In the genomic region with DNA sequence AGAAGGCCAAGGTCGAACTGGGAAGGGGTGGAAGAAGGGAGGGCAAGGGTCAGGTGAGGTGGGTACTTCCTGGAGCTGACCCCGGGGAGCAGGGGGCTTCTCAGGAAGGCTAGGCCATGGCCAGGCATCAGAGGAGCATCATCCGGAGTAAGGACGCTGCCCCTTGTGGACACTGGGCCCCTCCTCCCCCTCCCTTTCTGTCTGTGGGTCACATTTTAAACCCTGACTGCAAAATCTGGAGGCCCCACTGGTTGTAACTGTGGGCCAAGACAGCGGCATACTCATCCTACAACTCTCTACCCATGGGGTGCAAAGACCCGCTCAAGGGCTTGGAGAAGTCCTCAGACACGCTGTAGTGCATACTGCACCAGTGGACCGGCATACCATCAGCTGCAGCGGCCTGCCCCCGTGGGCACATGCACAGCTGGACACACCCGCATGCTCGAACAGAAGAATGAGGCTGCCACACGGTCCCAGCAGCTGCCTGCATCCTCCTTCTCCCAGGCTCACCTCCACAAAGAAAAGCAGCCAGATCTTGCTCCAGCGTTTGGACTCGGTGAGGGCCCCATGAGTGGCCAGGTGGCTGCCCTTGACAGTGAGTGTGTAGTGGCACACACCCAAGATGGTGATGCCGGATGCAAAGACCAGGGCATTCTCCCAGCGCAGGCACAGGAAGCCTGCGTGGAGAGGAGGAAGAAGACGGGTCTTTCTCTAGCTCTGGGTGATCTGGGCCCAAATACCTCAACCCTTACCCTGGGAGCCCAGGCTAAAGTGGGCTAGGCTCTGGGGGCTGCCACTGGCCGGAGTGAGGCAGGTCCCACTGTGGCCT, we compare ENCODE assay signal across 21 cellular contexts. TPM values are rescaled to one million over a fixed set of nuclear protein-coding genes. Genes with fewer than 3 reads are reported as not detected.
A peak's percentile ranks its signal among the peaks of the same experiment; 100 is the strongest.
DNase-seq lines count a peak whose midpoint lies in the region; ATAC-seq, FAIRE-seq and TF ChIP-seq lines count a peak whose summit lies in the region.
"Had no signal": no experiment of that assay in that cellular context is flagged by ENCODE, and none has a peak within 500 bp of the region (broad histone marks: within the 10 kb centered on the region; RNA-seq: fewer than 3 reads in every experiment).

No MANE protein-coding gene starts in this region.

- H3K4me1 ChIP-seq in Caco-2 (peaks cover 5% of the 10 kb centered on the region; the same call in 1 of the 2 replicates), mucosa of descending colon (ENCODE audit: low read depth) (peaks cover 7% of the 10 kb centered on the region), OCI-LY7 (ENCODE audit: insufficient read depth, low read length, poor library complexity, severe bottlenecking) (no peaks in the 10 kb centered on the region)
- H3K4me1 ChIP-seq: HAP-1 had no signal

- H3K9me3 ChIP-seq in Caco-2 (no peaks in the 10 kb centered on the region), MG63 (no peaks in the 10 kb centered on the region), mucosa of descending colon (no peaks in the 10 kb centered on the region), OCI-LY7 (ENCODE audit: low read length) (no peaks in the 10 kb centered on the region)
- H3K9me3 ChIP-seq: gastroesophageal sphincter, HAP-1, neutrophil, sigmoid colon, transverse colon had no signal

- CTCF ChIA-PET in Caco-2 (lab: Charles Lee) = no interaction called here
- CTCF ChIA-PET in OCI-LY7 (lab: Charles Lee; ENCODE audit: unreplicated experiment) = no interaction called here

- peak; percentile 20 for ATAC-seq in mucosa of descending colon
- ATAC-seq: gastroesophageal sphincter had no signal

- H3K79me2 ChIP-seq in OCI-LY7 (ENCODE audit: insufficient read depth, low read depth, low read length) = no peaks in the 10 kb centered on the region

- no TSS peak for BruUV-seq in Caco-2 (replicated peaks; lab: Mats Ljungman, UMichigan)
- BruUV-seq in OCI-LY7 (replicated peaks; lab: Mats Ljungman, UMichigan) = no TSS peak

- H3K4me3 ChIP-seq in Caco-2 (ENCODE audit: low read depth, low read length) (peak overlapping the region; percentile 58; the same call in 1 of the 2 replicates), MG63 (no peak overlapping the region), bronchial epithelial cell (ENCODE audit: low read depth, low read length) (no peak overlapping the region), mucosa of descending colon (no peak overlapping the region), OCI-LY7 (ENCODE audit: low read depth, low read length, poor library complexity, severe bottlenecking) (no peak overlapping the region)

- no peak overlapping the region for H3K27ac ChIP-seq in OCI-LY7 (ENCODE audit: low read depth, low read length, poor library complexity, severe bottlenecking)
- H3K27ac ChIP-seq: gastroesophageal sphincter, neutrophil, sigmoid colon, transverse colon had no signal

- H3K4me1 Mint-ChIP-seq in Caco-2 (ENCODE audit: low read depth, unreplicated experiment) (peaks cover 9% of the 10 kb centered on the region), glutamatergic neuron (ENCODE audit: low read depth, unreplicated experiment) (no peaks in the 10 kb centered on the region)

- DNase-seq in Caco-2 (no peak), MG63 (peak; percentile 31), bronchial epithelial cell (ENCODE audit: low read depth) (no peak), mucosa of descending colon (no peak), glutamatergic neuron (no peak), GM13976 (ENCODE audit: low spot score) (no peak), OCI-LY7 (ENCODE audit: low spot score) (no peak), glomerular visceral epithelial cell (ENCODE audit: extremely low spot score) (no peak)
- DNase-seq: activated CD4-positive, alpha-beta T cell treated with anti-CD3 and anti-CD28 coated beads for 48 hours; activated T-cell treated with anti-CD3 and anti-CD28 coated beads, Interleukin-2, amount 50 U/mL, for 4 hours; NCI-H1436 treated with DMSO at 0.1 percent for 48 hours; NCI-H774; sigmoid colon; stimulated activated CD4-positive, alpha-beta T cell treated with anti-CD3 and anti-CD28 coated beads, Interleukin-4, amount 100 ng/mL, for 4 hours; transverse colon had no signal

- no peaks in the 10 kb centered on the region for H3K36me3 ChIP-seq in Caco-2 (ENCODE audit: control insufficient read depth, insufficient read depth, low read length)
- H3K36me3 ChIP-seq in MG63 = no peaks in the 10 kb centered on the region
- no peaks in the 10 kb centered on the region for H3K36me3 ChIP-seq in bronchial epithelial cell (ENCODE audit: control insufficient read depth, insufficient read depth, low read length)
- no peaks in the 10 kb centered on the region for H3K36me3 ChIP-seq in mucosa of descending colon (ENCODE audit: low read depth)
- no peaks in the 10 kb centered on the region for H3K36me3 ChIP-seq in OCI-LY7 (ENCODE audit: insufficient read depth, low read length)
- H3K36me3 ChIP-seq: gastroesophageal sphincter, HAP-1, neutrophil, sigmoid colon, transverse colon had no signal

- no peak overlapping the region for H3K27ac Mint-ChIP-seq in Caco-2 (ENCODE audit: unreplicated experiment)
- no peak overlapping the region for H3K27ac Mint-ChIP-seq in glutamatergic neuron (ENCODE audit: unreplicated experiment)
- H3K27ac Mint-ChIP-seq: activated naive CD8-positive, alpha-beta T cell had no signal

- POLR2A ChIA-PET in Caco-2 (lab: Charles Lee) (no interaction called here), OCI-LY7 (lab: Charles Lee) (no interaction called here)

- no peak overlapping the region for H3K4me2 ChIP-seq in OCI-LY7 (ENCODE audit: low read length)

- TF ChIP-seq CTCF in Caco-2 (IDR thresholded peaks at IDR 0.05; ENCODE audit: insufficient read depth in 1 of 2, low read depth in 1 of 2, low read length in 1 of 2, severe bottlenecking in 1 of 2, unreplicated experiment in 1 of 2) (peak; percentile 18), bronchial epithelial cell (IDR thresholded peaks at IDR 0.05; ENCODE audit: insufficient read depth, low read length, severe bottlenecking) (no peak), mucosa of descending colon (IDR thresholded peaks at IDR 0.05) (no peak), glutamatergic neuron (IDR thresholded peaks at IDR 0.05; ENCODE audit: partially characterized antibody, unreplicated experiment) (no peak), GM13976 (IDR thresholded peaks at IDR 0.05; ENCODE audit: borderline replicate concordance, control extremely low read depth, extremely low read depth, insufficient read depth, missing control alignments) (no peak), OCI-LY7 (conservative IDR thresholded peaks at IDR 0.05; ENCODE audit: low read length) (no peak)

- in situ Hi-C loops in GM13976 (cut with MboI; ENCODE audit: low sequenced_read_pairs, unreplicated experiment) = no loop called here

- H3K36me3 Mint-ChIP-seq in Caco-2 (ENCODE audit: insufficient read depth, unreplicated experiment) (no peaks in the 10 kb centered on the region), glutamatergic neuron (ENCODE audit: unreplicated experiment) (no peaks in the 10 kb centered on the region)
- H3K36me3 Mint-ChIP-seq: activated naive CD8-positive, alpha-beta T cell had no signal

- FAIRE-seq in bronchial epithelial cell (lab: Jason Lieb, UNC) = peak; percentile 28

- H3K9me2 ChIP-seq in OCI-LY7 (ENCODE audit: insufficient read depth, low read length) = no peaks in the 10 kb centered on the region

- H3K27me3 Mint-ChIP-seq in Caco-2 (ENCODE audit: insufficient read depth, unreplicated experiment) (peaks cover 7% of the 10 kb centered on the region), glutamatergic neuron (ENCODE audit: unreplicated experiment) (peaks cover 16% of the 10 kb centered on the region)

- no peak overlapping the region for H2AFZ ChIP-seq in OCI-LY7 (ENCODE audit: low read length)

- no peaks in the 10 kb centered on the region for H4K20me1 ChIP-seq in OCI-LY7 (ENCODE audit: insufficient read depth, low read length)

- H3K4me3 Mint-ChIP-seq in Caco-2 (ENCODE audit: unreplicated experiment) (no peak overlapping the region), glutamatergic neuron (ENCODE audit: unreplicated experiment) (no peak overlapping the region)
- H3K4me3 Mint-ChIP-seq: activated naive CD8-positive, alpha-beta T cell had no signal

- H3K27me3 ChIP-seq in Caco-2 (replicated peaks; ENCODE audit: control insufficient read depth, insufficient read depth, low read length) (no peaks in the 10 kb centered on the region), MG63 (peaks cover 25% of the 10 kb centered on the region), bronchial epithelial cell (ENCODE audit: control insufficient read depth, insufficient read depth, low read length) (peaks cover 27% of the 10 kb centered on the region)

- intact Hi-C loops in Caco-2 (cut with micrococcal nuclease; ENCODE audit: unreplicated experiment) = no loop called here
- intact Hi-C loops in mucosa of descending colon (cut with DNase I, micrococcal nuclease) = no loop called here
- intact Hi-C loops in OCI-LY7 (cut with micrococcal nuclease; ENCODE audit: unreplicated experiment) = no loop called here

- H3K9me3 Mint-ChIP-seq in Caco-2 (ENCODE audit: unreplicated experiment) (no peaks in the 10 kb centered on the region), glutamatergic neuron (ENCODE audit: unreplicated experiment) (peaks cover 4% of the 10 kb centered on the region)
- H3K9me3 Mint-ChIP-seq: activated T-cell treated with anti-CD3 and anti-CD28 coated beads, Interleukin-2, amount 50 U/mL, for 4 hours had no signal

RNA-seq across cellular contexts. Expression of a gene that starts 1.2 kb away (rescaled TPM):
- total RNA-seq in Caco-2 (2022) (2.6 and 3.1 TPM in 2 replicates), bronchial epithelial cell (0.26 TPM in 1 of 2 replicates, not detected in the other), mucosa of descending colon (1 to 10 TPM in 2 of 3 donors, under 1 TPM in 1; 0.14 to 4.2 (median 1.1) TPM), glutamatergic neuron (ENCODE audit: unreplicated experiment) (not detected), OCI-LY7 (2022) (not detected in 2 replicates)
- not detected in 2 replicates for total RNA-seq in MG63 (2014; rRNA removed; shearing (Covaris generic); ENCODE audit: low replicate concordance)
- not detected in 2 replicates for total RNA-seq in OCI-LY7 (2014; rRNA removed; shearing (Covaris generic))
- total RNA-seq: activated T-cell treated with anti-CD3 and anti-CD28 coated beads, Interleukin-2, amount 50 U/mL, for 4 hours; cardiac septum; sigmoid colon; T-helper 2 cell treated with Interferon-gamma antibody and Interleukin-4, amounts not matched to agents 100 ng/mL and 5 ng/mL, for 36 hours had no signal

RNA-seq across cellular contexts. Expression of a gene that starts 19.4 kb away (rescaled TPM):
- 19.0 and 20.6 TPM in 2 replicates for total RNA-seq in Caco-2 (2022)
- total RNA-seq in MG63 (2014; rRNA removed; shearing (Covaris generic); ENCODE audit: low replicate concordance) = 8.4 and 15.6 TPM in 2 replicates
- total RNA-seq in bronchial epithelial cell = 30.8 and 49.5 TPM in 2 replicates
- 10 to 100 TPM; 10.6 to 14.8 (median 12.0) TPM for total RNA-seq in mucosa of descending colon
- total RNA-seq in glutamatergic neuron (ENCODE audit: unreplicated experiment) = 12.1 TPM
- 12.2 TPM in 2 replicates for total RNA-seq in OCI-LY7 (2014; rRNA removed; shearing (Covaris generic))
- 18.1 and 18.3 TPM in 2 replicates for total RNA-seq in OCI-LY7 (2022)

RNA-seq across cellular contexts. Expression of a gene that starts 30.8 kb away (rescaled TPM):
- total RNA-seq in Caco-2 (2022) (0.48 and 0.77 TPM in 2 replicates), bronchial epithelial cell (1.1 and 3.3 TPM in 2 replicates), mucosa of descending colon (not detected), glutamatergic neuron (ENCODE audit: unreplicated experiment) (0.12 TPM), OCI-LY7 (2022) (not detected in 2 replicates)
- not detected in 2 replicates for total RNA-seq in MG63 (2014; rRNA removed; shearing (Covaris generic); ENCODE audit: low replicate concordance)
- total RNA-seq in OCI-LY7 (2014; rRNA removed; shearing (Covaris generic)) = not detected in 2 replicates
- total RNA-seq: activated T-cell treated with anti-CD3 and anti-CD28 coated beads, Interleukin-2, amount 50 U/mL, for 4 hours; cardiac septum; gastroesophageal sphincter; sigmoid colon; T-helper 2 cell treated with Interferon-gamma antibody and Interleukin-4, amounts not matched to agents 100 ng/mL and 5 ng/mL, for 36 hours had no signal

RNA-seq across cellular contexts. Expression of a gene that starts 31.8 kb away (rescaled TPM):
- total RNA-seq in Caco-2 (2022) = not detected in 2 replicates
- not detected in 2 replicates for total RNA-seq in MG63 (2014; rRNA removed; shearing (Covaris generic); ENCODE audit: low replicate concordance)
- under 0.01 TPM in 1 of 2 replicates, not detected in the other for total RNA-seq in bronchial epithelial cell
- 100 to 1,000 TPM in 1 of 3 donors, 10 to 100 TPM in 2; 15.3 to 135 (median 54.0) TPM for total RNA-seq in mucosa of descending colon
- not detected for total RNA-seq in glutamatergic neuron (ENCODE audit: unreplicated experiment)
- not detected in 2 replicates for total RNA-seq in OCI-LY7 (2014; rRNA removed; shearing (Covaris generic))
- total RNA-seq in OCI-LY7 (2022) = not detected in 2 replicates
- total RNA-seq: activated T-cell treated with anti-CD3 and anti-CD28 coated beads, Interleukin-2, amount 50 U/mL, for 4 hours; cardiac septum; gastroesophageal sphincter; T-helper 2 cell treated with Interferon-gamma antibody and Interleukin-4, amounts not matched to agents 100 ng/mL and 5 ng/mL, for 36 hours had no signal

RNA-seq across cellular contexts. Expression of a gene that starts 32.5 kb away (rescaled TPM):
- 4.8 and 5.2 TPM in 2 replicates for total RNA-seq in Caco-2 (2022)
- not detected in 2 replicates for total RNA-seq in MG63 (2014; rRNA removed; shearing (Covaris generic); ENCODE audit: low replicate concordance)
- total RNA-seq in bronchial epithelial cell = under 0.01 and 0.13 TPM in 2 replicates
- 1 to 10 TPM in 1 of 3 donors, under 1 TPM in 2; 0.35 to 1.4 (median 0.55) TPM for total RNA-seq in mucosa of descending colon
- 0.12 TPM for total RNA-seq in glutamatergic neuron (ENCODE audit: unreplicated experiment)
- total RNA-seq in OCI-LY7 (2014; rRNA removed; shearing (Covaris generic)) = 0.22 and 0.26 TPM in 2 replicates
- 0.55 and 0.61 TPM in 2 replicates for total RNA-seq in OCI-LY7 (2022)

Comparison
In these comparisons a context has a peak if more than half of its experiments do, and no peak if none do; other contexts are left out.
1. CTCF ChIP-seq: peak in Caco-2 (2 of 2); none in bronchial epithelial cell (single experiment), mucosa of descending colon (single experiment), glutamatergic neuron (single experiment), GM13976 (single experiment) and OCI-LY7 (single experiment).